17 cellular contexts compared by ENCODE assay signal in the genomic region with DNA sequence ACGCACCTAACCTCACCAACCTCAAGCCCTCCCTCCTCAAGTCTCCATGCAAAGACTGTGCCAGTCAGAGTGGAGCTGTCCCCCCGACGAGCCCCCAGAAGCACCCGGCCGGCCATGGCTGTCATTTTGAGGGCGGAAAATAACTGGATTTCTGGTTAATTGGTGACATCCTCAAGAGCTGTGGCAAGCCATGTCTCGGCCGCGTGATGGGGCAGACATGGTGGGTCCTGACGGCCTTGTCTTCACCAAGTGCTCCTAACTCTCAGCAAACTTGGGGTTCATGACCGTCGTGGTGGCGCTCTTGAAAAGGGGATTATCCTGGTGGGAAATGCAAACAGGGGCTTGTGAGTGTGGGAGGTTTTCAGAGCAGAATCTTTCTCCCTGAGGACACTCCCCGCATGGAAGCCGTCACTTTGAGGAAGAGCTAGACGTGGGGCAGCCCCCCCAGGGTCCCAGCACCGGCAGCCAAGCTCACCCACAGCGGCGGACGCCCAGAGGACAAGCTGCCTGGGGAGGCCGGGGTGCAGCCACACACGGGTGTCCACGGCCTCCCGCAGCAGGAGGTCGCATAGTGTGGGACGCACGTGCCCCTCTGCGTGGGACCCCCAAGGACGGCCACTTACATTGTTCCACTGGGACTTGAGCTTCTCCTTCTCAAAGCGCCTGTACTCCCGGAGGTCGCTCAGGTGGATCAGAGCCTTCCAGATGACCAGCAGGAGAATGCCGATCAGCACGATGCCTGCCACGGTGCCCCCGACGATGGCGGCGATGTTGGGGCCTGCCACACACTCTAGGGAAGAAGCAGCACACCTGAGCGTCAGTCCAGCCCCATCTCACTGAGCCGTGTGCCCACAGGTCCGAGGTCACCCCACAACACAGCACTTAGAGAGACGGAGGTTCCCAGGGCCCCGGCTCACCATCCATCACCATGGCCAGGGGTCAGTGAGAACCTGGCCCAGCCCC.
"Had no signal": no experiment of that assay in that cellular context is flagged by ENCODE, and none has a peak within 500 bp of the region (broad histone marks: within the 10 kb centered on the region; RNA-seq: fewer than 3 reads in every experiment).

No MANE protein-coding gene starts in this region.

- DNase-seq: activated CD4-positive, alpha-beta T cell treated with anti-CD3 and anti-CD28 coated beads, Interleukin-2, amount 10 ng/mL, durations not matched to agents 7 days and 5 days; activated CD4-positive, CD25-positive, alpha-beta regulatory T cell; activated CD8-positive, alpha-beta memory T cell treated with anti-CD3 and anti-CD28 coated beads for 24 hours; activated naive CD4-positive, alpha-beta T cell treated with anti-CD3 and anti-CD28 coated beads, Interleukin-2, amount 50 U/mL, for 16 hours; amygdala; cerebellar nuclear complex; erythroblast; hypothalamus; mammary epithelial cell; stimulated activated CD4-positive, alpha-beta T cell treated with anti-CD3 and anti-CD28 coated beads, Interleukin-4, amount 100 ng/mL, for 4 hours; uterus had no signal

- H3K27me3 Mint-ChIP-seq: activated CD4-positive, alpha-beta T cell treated with anti-CD3 and anti-CD28 coated beads, Interleukin-2, amount 10 ng/mL, durations not matched to agents 7 days and 5 days had no signal

- H3K4me3 ChIP-seq: mucosa of descending colon, pancreas, uterus had no signal

- H3K9me3 Mint-ChIP-seq: activated CD4-positive, alpha-beta T cell treated with anti-CD3 and anti-CD28 coated beads, Interleukin-2, amount 10 ng/mL, durations not matched to agents 7 days and 5 days; activated T-helper 2 cell treated with anti-CD3 and anti-CD28 coated beads, Interferon-gamma antibody, Interleukin-2, Interleukin-4, amounts not matched to agents 10 μg/mL and 5 μg/mL and 100 μg/mL, durations not matched to agents 14 hours and 24 hours and 36 hours; endodermal cell; nephron had no signal

- H3K36me3 ChIP-seq: pancreas, uterus had no signal

- H3K36me3 Mint-ChIP-seq: brain had no signal

- H3K27ac Mint-ChIP-seq: activated CD4-positive, alpha-beta T cell treated with anti-CD3 and anti-CD28 coated beads, Interleukin-2, amount 10 ng/mL, durations not matched to agents 7 days and 5 days; activated T-helper 2 cell treated with anti-CD3 and anti-CD28 coated beads, Interferon-gamma antibody, Interleukin-2, Interleukin-4, amounts not matched to agents 10 μg/mL and 5 μg/mL and 100 μg/mL, durations not matched to agents 14 hours and 24 hours and 36 hours; brain; endodermal cell; nephron had no signal

- H3K4me1 Mint-ChIP-seq: brain, endodermal cell had no signal

- H3K27me3 ChIP-seq: pancreas, uterus had no signal

- H3K4me3 Mint-ChIP-seq: activated CD4-positive, alpha-beta T cell treated with anti-CD3 and anti-CD28 coated beads, Interleukin-2, amount 10 ng/mL, durations not matched to agents 7 days and 5 days; brain; endodermal cell; nephron had no signal

- H3K9me3 ChIP-seq: mucosa of descending colon, pancreas, uterus had no signal

- ATAC-seq: mucosa of descending colon, pancreas had no signal

- H3K4me1 ChIP-seq: pancreas, uterus had no signal

- H3K27ac ChIP-seq: pancreas, uterus had no signal
